ENCODE assay signal across 8 cellular contexts in genomic region chr11:60647087-60647486, GRCh38. TPM values are rescaled to one million over a fixed set of nuclear protein-coding genes. Genes with fewer than 3 reads are reported as not detected.
"Had no signal": no experiment of that assay in that cellular context is flagged by ENCODE, and none has a peak within 500 bp of the region (broad histone marks: within the 10 kb centered on the region; RNA-seq: fewer than 3 reads in every experiment).

No MANE protein-coding gene starts in this region.

- DNase-seq: H9, HCEC 1CT, IMR-90, KG1 had no signal

- ATAC-seq: GM23338, K562 had no signal

- H3K27ac Mint-ChIP-seq: GM23338, H9 had no signal

- H3K4me3 ChIP-seq: GM23338, K562 had no signal

- H3K4me3 Mint-ChIP-seq: GM23338, H9 had no signal

- H3K4me1 Mint-ChIP-seq: GM23338, H9 had no signal

RNA-seq across cellular contexts. Expression of gene MS4A8, which starts 52.3 kb away (rescaled TPM):
- total RNA-seq: GM23338, H1, H9, HT-29, IMR-90, K562 had no signal
- polyA plus RNA-seq: GM23338, H1, IMR-90, K562 had no signal
